Comparison of ENCODE assay signal across 17 cellular contexts in the genomic region with DNA sequence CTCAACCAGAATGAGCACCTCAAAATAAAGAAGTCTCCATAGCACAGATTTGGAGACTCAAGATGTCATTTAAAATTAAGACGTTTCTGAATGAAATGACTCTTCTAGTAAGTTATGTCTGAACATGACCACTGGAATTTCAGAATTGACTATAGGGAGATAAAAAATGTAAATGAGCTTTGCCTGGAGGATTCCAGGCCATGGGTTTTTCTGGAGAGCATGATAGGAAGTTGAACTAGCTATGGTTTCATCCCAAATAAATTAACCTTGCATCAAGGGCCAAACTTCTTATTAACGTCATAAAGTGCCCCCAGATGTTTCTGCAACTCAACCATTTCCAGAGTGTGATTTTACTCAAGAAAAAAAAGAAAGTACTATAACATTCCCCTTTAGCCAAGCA.
DNase-seq lines count a peak whose midpoint lies in the region; TF ChIP-seq lines count a peak whose summit lies in the region.
"Had no signal": no experiment of that assay in that cellular context is flagged by ENCODE, and none has a peak within 500 bp of the region (broad histone marks: within the 10 kb centered on the region; RNA-seq: fewer than 3 reads in every experiment).

No MANE protein-coding gene starts in this region.

- intact Hi-C loops in lower leg skin (cut with DNase I; ENCODE audit: low total_unique reads) = no loop called here

- no peak overlapping the region for H3K4me3 ChIP-seq in cardiac fibroblast (replicated peaks in 1 of 2; ENCODE audit: low read depth in 2 of 2, low read length in 2 of 2)
- no peak overlapping the region for H3K4me3 ChIP-seq in lower leg skin (ENCODE audit: low read depth, poor library complexity, severe bottlenecking)
- H3K4me3 ChIP-seq: HAP-1, SJCRH30 had no signal

- no peak for TF ChIP-seq POLR2A in lower leg skin (IDR thresholded peaks at IDR 0.05)

- TF ChIP-seq CTCF in cardiac fibroblast (IDR thresholded peaks at IDR 0.05; ENCODE audit: low read depth, low read length) (no peak), lower leg skin (IDR thresholded peaks at IDR 0.05) (no peak)

- peak; percentile 17 for DNase-seq in AG20443 (ENCODE audit: low spot score)
- DNase-seq in M059J (ENCODE audit: low read depth) = peak; percentile 22
- peak; percentile 11 to 13 for DNase-seq in cardiac fibroblast (ENCODE audit: low read depth in 2 of 2)
- peak; percentile 5 for DNase-seq in glomerular visceral epithelial cell (ENCODE audit: extremely low spot score)
- no peak for DNase-seq in lower leg skin (ENCODE audit: low spot score in 2 of 2)
- DNase-seq in NCI-H187 (lab: John Stamatoyannopoulos, UW) = no peak
- no peak for DNase-seq in mesenteric fat pad (ENCODE audit: low spot score)
- DNase-seq in activated naive CD4-positive, alpha-beta T cell treated with anti-CD3 and anti-CD28 coated beads, Interleukin-2, amount 50 U/mL, for 16 hours = no peak
- DNase-seq: C1 segment of cervical spinal cord, DMS79 treated with DMSO at 0.1 percent for 48 hours, MV-4-11, NCI-H1417, NCI-H1930, NCI-H748 treated with DMSO at 0.1 percent for 48 hours, PC-3, SJCRH30 had no signal

- WGBS in lower leg skin, 2 donors = 26 to 32% methylated on average over 2 of the region's 2 CpGs

Comparison
In these comparisons a context has a peak if more than half of its experiments do, and no peak if none do; other contexts are left out.
1. DNase-seq: peak in AG20443 (single experiment), M059J (single experiment), cardiac fibroblast (2 of 2) and glomerular visceral epithelial cell (single experiment); none in lower leg skin (0 of 2), NCI-H187 (0 of 2), mesenteric fat pad (single experiment) and activated naive CD4-positive, alpha-beta T cell treated with anti-CD3 and anti-CD28 coated beads, Interleukin-2, amount 50 U/mL, for 16 hours (single experiment).